ENCODE assay signal across 8 cellular contexts in the genomic region with DNA sequence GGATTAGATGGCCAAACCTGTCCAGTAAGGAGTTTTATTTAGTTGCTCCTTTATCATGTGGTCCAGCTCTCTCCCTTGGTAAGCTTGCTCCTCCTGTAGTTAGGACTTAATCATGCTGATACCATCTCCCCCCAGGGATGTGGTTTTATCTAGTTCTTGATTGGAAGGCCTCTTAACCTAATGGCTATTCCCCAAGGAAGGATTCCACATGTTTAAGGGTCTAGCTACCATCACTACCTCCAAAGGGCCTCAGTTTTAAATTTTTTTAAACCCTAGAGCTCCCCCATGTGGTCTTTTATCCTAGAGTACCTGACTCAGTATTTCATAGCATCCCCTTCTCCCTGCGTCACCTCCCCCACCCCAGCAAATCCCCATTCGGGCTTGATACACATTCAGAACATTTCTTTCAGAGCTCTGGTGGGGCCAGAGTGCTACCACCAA. TPM values are rescaled to one million over a fixed set of nuclear protein-coding genes. Genes with fewer than 3 reads are reported as not detected.
DNase-seq lines count a peak whose midpoint lies in the region; ATAC-seq and TF ChIP-seq lines count a peak whose summit lies in the region.

No MANE protein-coding gene starts in this region.

- WGBS in tibial nerve, 2 donors: 64 to 69% methylated on average over 2 of the region's 2 CpGs

- ATAC-seq in Panc1: peak; percentile 59
- no peak for ATAC-seq in thoracic aorta (ENCODE audit: insufficient number of reproducible peaks, low FRiP score, low read depth)
- ATAC-seq in HG03442 (IDR thresholded peaks at IDR 0.05; ENCODE audit: unreplicated experiment): no peak

- no peak overlapping the region for H3K27ac ChIP-seq in Panc1 (ENCODE audit: low read length)
- peak overlapping the region; percentile 8 to 29 for H3K27ac ChIP-seq in thoracic aorta
- peak overlapping the region in 1 of 4 donors; percentile 65 for H3K27ac ChIP-seq in tibial nerve

- peaks cover 21% of the 10 kb centered on the region for H3K4me1 ChIP-seq in Panc1 (ENCODE audit: control insufficient read depth, insufficient read depth, low read length)
- peaks cover 13 to 41% of the 10 kb centered on the region in 2 donors for H3K4me1 ChIP-seq in thoracic aorta (ENCODE audit: control insufficient read depth in 1 of 2, low read depth in 2 of 2)
- peaks cover 0 to 91% (median 33%) of the 10 kb centered on the region in 4 donors for H3K4me1 ChIP-seq in tibial nerve

- in situ Hi-C loops in Panc1 (cut with HindIII; ENCODE audit: low pct_unique_long_range_greater_than_20kb, low sequenced_read_pairs): no loop called here

- CTCF ChIA-PET in activated naive CD4-positive, alpha-beta T cell treated with anti-CD3 and anti-CD28 coated beads, Interleukin-2, amount 10 ng/mL, durations not matched to agents 7 days and 5 days (lab: Charles Lee): interaction anchor here (0.6 to 5.9 kb wide), 13 partner anchors 10 to 404 kb away, joined by 3 to 45 read pairs (median 5); partner anchors contain the start of gene NPFF
- CTCF ChIA-PET in Panc1 (lab: Charles Lee): interaction anchor here (0.6 to 1.6 kb wide), 6 partner anchors 22 to 415 kb away, joined by 3 to 5 read pairs (median 4); no protein-coding TSS in a partner anchor

- no peak for TF ChIP-seq POLR2A in tibial nerve (IDR thresholded peaks at IDR 0.05)

- H3K9me3 Mint-ChIP-seq in activated naive CD4-positive, alpha-beta T cell treated with anti-CD3 and anti-CD28 coated beads, Interleukin-2, amount 10 ng/mL, durations not matched to agents 7 days and 5 days: no peaks in the 10 kb centered on the region

- intact Hi-C loops in Panc1 (cut with micrococcal nuclease; ENCODE audit: unreplicated experiment): no loop called here

- H3K4me1 Mint-ChIP-seq in activated naive CD4-positive, alpha-beta T cell treated with anti-CD3 and anti-CD28 coated beads, Interleukin-2, amount 10 ng/mL, durations not matched to agents 7 days and 5 days: peaks cover 28% of the 10 kb centered on the region

- no TSS peak for BruUV-seq in Panc1 (replicated peaks; lab: Mats Ljungman, UMichigan)

- peak; percentile 70 for TF ChIP-seq CTCF in Panc1 (IDR thresholded peaks at IDR 0.05)
- TF ChIP-seq CTCF in fibroblast of mammary gland (conservative IDR thresholded peaks at IDR 0.05; ENCODE audit: control insufficient read depth, insufficient read depth, low read depth, low read length): peak; percentile 37
- TF ChIP-seq CTCF in thoracic aorta (IDR thresholded peaks at IDR 0.05): no peak
- TF ChIP-seq CTCF in tibial nerve (IDR thresholded peaks at IDR 0.05): peak in 1 of 5 experiments; percentile 9

- POLR2A ChIA-PET in Panc1 (lab: Charles Lee): no interaction called here

- H3K27ac Mint-ChIP-seq in activated naive CD4-positive, alpha-beta T cell treated with anti-CD3 and anti-CD28 coated beads, Interleukin-2, amount 10 ng/mL, durations not matched to agents 7 days and 5 days: peak overlapping the region; percentile 55

- H3K4me3 Mint-ChIP-seq in activated naive CD4-positive, alpha-beta T cell treated with anti-CD3 and anti-CD28 coated beads, Interleukin-2, amount 10 ng/mL, durations not matched to agents 7 days and 5 days: no peak overlapping the region

- H3K27me3 ChIP-seq in Panc1 (ENCODE audit: control insufficient read depth, insufficient read depth, low read length) (no peaks in the 10 kb centered on the region), thoracic aorta (replicated peaks; ENCODE audit: insufficient read depth) (no peaks in the 10 kb centered on the region), tibial nerve (no peaks in the 10 kb centered on the region)

- peaks cover 66% of the 10 kb centered on the region for H3K36me3 Mint-ChIP-seq in activated naive CD4-positive, alpha-beta T cell treated with anti-CD3 and anti-CD28 coated beads, Interleukin-2, amount 10 ng/mL, durations not matched to agents 7 days and 5 days

- H3K36me3 ChIP-seq in Panc1 (ENCODE audit: control insufficient read depth, insufficient read depth, low read length) (peaks cover 75% of the 10 kb centered on the region), thoracic aorta (peaks cover 80% of the 10 kb centered on the region), tibial nerve (peaks cover 0 to 93% (median 33%) of the 10 kb centered on the region in 3 donors)

- H3K9me3 ChIP-seq in Panc1 (ENCODE audit: control insufficient read depth, insufficient read depth, low read depth, low read length): no peaks in the 10 kb centered on the region
- no peaks in the 10 kb centered on the region for H3K9me3 ChIP-seq in thoracic aorta
- no peaks in the 10 kb centered on the region for H3K9me3 ChIP-seq in tibial nerve

- H3K4me3 ChIP-seq in Panc1 (ENCODE audit: low read depth in 2 of 2, low read length in 2 of 2) (no peak overlapping the region), fibroblast of mammary gland (ENCODE audit: control insufficient read depth, low read depth, low read length) (no peak overlapping the region), thoracic aorta (no peak overlapping the region), tibial nerve (no peak overlapping the region)

- H3K27me3 Mint-ChIP-seq in activated naive CD4-positive, alpha-beta T cell treated with anti-CD3 and anti-CD28 coated beads, Interleukin-2, amount 10 ng/mL, durations not matched to agents 7 days and 5 days: no peaks in the 10 kb centered on the region

- no peak for DNase-seq in activated naive CD4-positive, alpha-beta T cell treated with anti-CD3 and anti-CD28 coated beads, Interleukin-2, amount 10 ng/mL, durations not matched to agents 7 days and 5 days
- DNase-seq in activated naive CD4-positive, alpha-beta T cell (lab: John Stamatoyannopoulos, UW): no peak
- no peak for DNase-seq in Panc1 (ENCODE audit: low read depth, low spot score)
- DNase-seq in fibroblast of mammary gland (ENCODE audit: low read depth): peak; percentile 66
- DNase-seq in thoracic aorta (ENCODE audit: low spot score): no peak
- no peak for DNase-seq in COR-L47 (lab: John Stamatoyannopoulos, UW)
- DNase-seq in tibial nerve (ENCODE audit: low spot score in 2 of 2): no peak

- no peak for TF ChIP-seq EP300 in tibial nerve (IDR thresholded peaks at IDR 0.05)

RNA-seq across cellular contexts. Expression of gene MAP3K12, which starts 22.5 kb away (rescaled TPM):
- total RNA-seq in Panc1 (2021; ENCODE audit: unreplicated experiment) (32.2 TPM), thoracic aorta (10 to 100 TPM; 27.9 to 36.8 TPM), tibial nerve (10 to 100 TPM; 35.6 to 95.1 (median 58.3) TPM)
- 43.9 TPM for polyA plus RNA-seq in Panc1 (2012; ENCODE audit: insufficient read length)

RNA-seq across cellular contexts. Expression of gene TARBP2, which starts 24.3 kb away (rescaled TPM):
- total RNA-seq in Panc1 (2021; ENCODE audit: unreplicated experiment) (67.3 TPM), thoracic aorta (10 to 100 TPM; 14.2 to 27.7 TPM), tibial nerve (10 to 100 TPM; 25.3 to 56.4 (median 36.1) TPM)
- 60.6 TPM for polyA plus RNA-seq in Panc1 (2012; ENCODE audit: insufficient read length)

RNA-seq across cellular contexts. Expression of gene PCBP2, which starts 24.9 kb away (rescaled TPM):
- total RNA-seq in Panc1 (2021; ENCODE audit: unreplicated experiment) (836 TPM), thoracic aorta (100 to 1,000 TPM; 326 to 466 TPM), tibial nerve (100 to 1,000 TPM; 414 to 583 (median 490) TPM)
- polyA plus RNA-seq in Panc1 (2012; ENCODE audit: insufficient read length): 703 TPM

RNA-seq across cellular contexts. Expression of gene NPFF, which starts 30.5 kb away (rescaled TPM):
- total RNA-seq in Panc1 (2021; ENCODE audit: unreplicated experiment) (not detected), thoracic aorta (1 to 10 TPM in 1 of 2 donors, not detected in 1; 9.1 TPM), tibial nerve (not detected)
- not detected for polyA plus RNA-seq in Panc1 (2012; ENCODE audit: insufficient read length)

RNA-seq across cellular contexts. Expression of gene PRR13, which starts 35.3 kb away (rescaled TPM):
- total RNA-seq in Panc1 (2021; ENCODE audit: unreplicated experiment): 454 TPM
- polyA plus RNA-seq in Panc1 (2012; ENCODE audit: insufficient read length): 425 TPM
- total RNA-seq in thoracic aorta: 10 to 100 TPM; 53.6 to 86.2 TPM
- total RNA-seq in tibial nerve: 100 to 1,000 TPM in 1 of 4 donors, 10 to 100 TPM in 3; 54.6 to 125 (median 57.0) TPM
